In genomic region chr6:41922154-41922553, GRCh38 we compare ENCODE assay signal across 8 cellular contexts. TPM values are rescaled to one million over a fixed set of nuclear protein-coding genes. Genes with fewer than 3 reads are reported as not detected.
DNase-seq lines count a peak whose midpoint lies in the region; ATAC-seq, FAIRE-seq and TF ChIP-seq lines count a peak whose summit lies in the region.

No MANE protein-coding gene starts in this region.

- 2% methylated on average over 7 of the region's 7 CpGs for WGBS in A549 (ENCODE audit: missing lambda C conversion rate)

- peak overlapping the region; percentile 100 for H3K27ac Mint-ChIP-seq in MCF 10A (ENCODE audit: low read depth, unreplicated experiment)

- H3K9me3 ChIP-seq in A549 = no peaks in the 10 kb centered on the region
- H3K9me3 ChIP-seq in HUES48 (ENCODE audit: control insufficient read depth, insufficient read depth, low read length) = no peaks in the 10 kb centered on the region
- H3K9me3 ChIP-seq in mononuclear cell (ENCODE audit: low read depth, low read length) = no peaks in the 10 kb centered on the region

- CTCF ChIA-PET in A549 (lab: Yijun Ruan, JAX) = interaction anchor here (0.6 to 12.6 kb wide), 8 partner anchors 10 to 135 kb away, joined by 3 to 189 read pairs (median 7); partner anchors contain the start of genes CCND3 and TOMM6
- CTCF ChIA-PET in MCF 10A (lab: Yijun Ruan, JAX) = interaction anchor here (0.6 to 5.2 kb wide), 15 partner anchors 8 to 577 kb away, joined by 3 to 74 read pairs (median 5); partner anchors contain the start of genes CCND3 and TOMM6

- H3K27me3 Mint-ChIP-seq in MCF 10A (ENCODE audit: insufficient read depth, unreplicated experiment) = no peaks in the 10 kb centered on the region

- H3K4me1 ChIP-seq in A549 (peaks cover 41% of the 10 kb centered on the region), HUES48 (ENCODE audit: control insufficient read depth, insufficient read depth, low read length) (peaks cover 8% of the 10 kb centered on the region), mononuclear cell (ENCODE audit: insufficient read depth, low read length) (peaks cover 38% of the 10 kb centered on the region)

- no TSS peak for BruUV-seq in MCF 10A (replicated peaks; lab: Mats Ljungman, UMichigan)

- ATAC-seq in A549 = no peak

- H3K4me2 ChIP-seq in A549 = peak overlapping the region; percentile 79

- H3K9me3 Mint-ChIP-seq in MCF 10A (ENCODE audit: unreplicated experiment) = no peaks in the 10 kb centered on the region

- H3K27ac ChIP-seq in A549 (peak overlapping the region; percentile 99), HUES48 (ENCODE audit: low read depth, low read length) (peak overlapping the region; percentile 100)

- POLR2A ChIA-PET in A549 (lab: Yijun Ruan, JAX) (no interaction called here), MCF 10A (lab: Yijun Ruan, JAX) (interaction anchor here (0.8 to 5.4 kb wide), 10 partner anchors 8 to 189 kb away, joined by 3 to 157 read pairs (median 21); partner anchors contain the start of genes CCND3, TAF8, TOMM6 and USP49)

- no peak for TF ChIP-seq EP300 in A549 (IDR thresholded peaks at IDR 0.05)

- peak overlapping the region; percentile 98 for H3K9ac ChIP-seq in HUES48 (ENCODE audit: low read depth, low read length)

- peak overlapping the region; percentile 80 for H3K4me3 ChIP-seq in A549
- H3K4me3 ChIP-seq in HUES48 (ENCODE audit: low read depth, low read length) = peak overlapping the region; percentile 98
- peak overlapping the region; percentile 84 for H3K4me3 ChIP-seq in mononuclear cell (ENCODE audit: low read length)

- H3K27me3 ChIP-seq in HUES48 (ENCODE audit: control insufficient read depth, insufficient read depth, low read length) (no peaks in the 10 kb centered on the region), mononuclear cell (ENCODE audit: insufficient read depth, low read length) (no peaks in the 10 kb centered on the region)

- intact Hi-C loops in MCF 10A (cut with micrococcal nuclease) = loop anchor here (5.0 kb wide), 1 partner anchor 120 kb away; no protein-coding TSS in a partner anchor

- peaks cover 36% of the 10 kb centered on the region for H3K36me3 ChIP-seq in HUES48 (ENCODE audit: control insufficient read depth, insufficient read depth, low read length)

- no peak for TF ChIP-seq RAD21 in A549 (conservative IDR thresholded peaks at IDR 0.05 in 1 of 2, IDR thresholded peaks at IDR 0.05 in 1 of 2)

- no peak for TF ChIP-seq POLR2A in A549 (IDR thresholded peaks at IDR 0.05; ENCODE audit: low read length)

- TF ChIP-seq CTCF in A549 (IDR thresholded peaks at IDR 0.05) (no peak), MCF 10A (IDR thresholded peaks at IDR 0.05; ENCODE audit: unreplicated experiment) (no peak)

- H3K36me3 Mint-ChIP-seq in MCF 10A (ENCODE audit: insufficient read depth, unreplicated experiment) = peaks cover 53% of the 10 kb centered on the region

- no peak for FAIRE-seq in A549 (lab: Jason Lieb, UNC)

- peaks cover 41% of the 10 kb centered on the region for H3K4me1 Mint-ChIP-seq in MCF 10A (ENCODE audit: insufficient read depth, unreplicated experiment)

- DNase-seq in A549 (ENCODE audit: low read depth in 1 of 2, low spot score in 1 of 2) = no peak
- no peak for DNase-seq in MCF 10A (ENCODE audit: unreplicated experiment)
- no peak for DNase-seq in NCI-H1417 (lab: John Stamatoyannopoulos, UW)
- DNase-seq in GF-D8 (lab: John Stamatoyannopoulos, UW) = no peak
- DNase-seq in germinal center (ENCODE audit: low spot score) = no peak
- DNase-seq in NCI-H1105 (lab: John Stamatoyannopoulos, UW) = no peak

- peak overlapping the region; percentile 99 for H3K4me3 Mint-ChIP-seq in MCF 10A (ENCODE audit: unreplicated experiment)

TF ChIP-seq in A549, 52 proteins besides CTCF, POLR2A, EP300 and RAD21:
- no peak for TF ChIP-seq SREBF2 (IDR thresholded peaks at IDR 0.05)
- TF ChIP-seq TFCP2L1 (CRISPR knock-in tag; IDR thresholded peaks at IDR 0.05) = no peak
- TF ChIP-seq RNF2 (IDR thresholded peaks at IDR 0.05; ENCODE audit: borderline replicate concordance, low read depth) = no peak
- no peak for TF ChIP-seq HDAC2 (IDR thresholded peaks at IDR 0.05)
- no peak for TF ChIP-seq POLR2AphosphoS2 (conservative IDR thresholded peaks at IDR 0.05; ENCODE audit: low read length)
- no peak for TF ChIP-seq TP53 (CRISPR knock-in tag; IDR thresholded peaks at IDR 0.05)
- no peak for TF ChIP-seq RFX5 (IDR thresholded peaks at IDR 0.05)
- no peak for TF ChIP-seq CHD4 (IDR thresholded peaks at IDR 0.05; ENCODE audit: borderline replicate concordance)
- no peak for TF ChIP-seq CBX2 (IDR thresholded peaks at IDR 0.05; ENCODE audit: borderline replicate concordance, low read depth)
- TF ChIP-seq MAFK (IDR thresholded peaks at IDR 0.05; ENCODE audit: partially characterized antibody) = no peak
- TF ChIP-seq RARB (CRISPR knock-in tag; IDR thresholded peaks at IDR 0.05) = no peak
- TF ChIP-seq, protein P1, sequence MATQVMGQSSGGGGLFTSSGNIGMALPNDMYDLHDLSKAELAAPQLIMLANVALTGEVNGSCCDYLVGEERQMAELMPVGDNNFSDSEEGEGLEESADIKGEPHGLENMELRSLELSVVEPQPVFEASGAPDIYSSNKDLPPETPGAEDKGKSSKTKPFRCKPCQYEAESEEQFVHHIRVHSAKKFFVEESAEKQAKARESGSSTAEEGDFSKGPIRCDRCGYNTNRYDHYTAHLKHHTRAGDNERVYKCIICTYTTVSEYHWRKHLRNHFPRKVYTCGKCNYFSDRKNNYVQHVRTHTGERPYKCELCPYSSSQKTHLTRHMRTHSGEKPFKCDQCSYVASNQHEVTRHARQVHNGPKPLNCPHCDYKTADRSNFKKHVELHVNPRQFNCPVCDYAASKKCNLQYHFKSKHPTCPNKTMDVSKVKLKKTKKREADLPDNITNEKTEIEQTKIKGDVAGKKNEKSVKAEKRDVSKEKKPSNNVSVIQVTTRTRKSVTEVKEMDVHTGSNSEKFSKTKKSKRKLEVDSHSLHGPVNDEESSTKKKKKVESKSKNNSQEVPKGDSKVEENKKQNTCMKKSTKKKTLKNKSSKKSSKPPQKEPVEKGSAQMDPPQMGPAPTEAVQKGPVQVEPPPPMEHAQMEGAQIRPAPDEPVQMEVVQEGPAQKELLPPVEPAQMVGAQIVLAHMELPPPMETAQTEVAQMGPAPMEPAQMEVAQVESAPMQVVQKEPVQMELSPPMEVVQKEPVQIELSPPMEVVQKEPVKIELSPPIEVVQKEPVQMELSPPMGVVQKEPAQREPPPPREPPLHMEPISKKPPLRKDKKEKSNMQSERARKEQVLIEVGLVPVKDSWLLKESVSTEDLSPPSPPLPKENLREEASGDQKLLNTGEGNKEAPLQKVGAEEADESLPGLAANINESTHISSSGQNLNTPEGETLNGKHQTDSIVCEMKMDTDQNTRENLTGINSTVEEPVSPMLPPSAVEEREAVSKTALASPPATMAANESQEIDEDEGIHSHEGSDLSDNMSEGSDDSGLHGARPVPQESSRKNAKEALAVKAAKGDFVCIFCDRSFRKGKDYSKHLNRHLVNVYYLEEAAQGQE (IDR thresholded peaks at IDR 0.05) = no peak
- TF ChIP-seq NR3C1 (IDR thresholded peaks at IDR 0.05) = no peak
- TF ChIP-seq RCOR1 (IDR thresholded peaks at IDR 0.05; ENCODE audit: low read depth, low read length) = no peak

RNA-seq across cellular contexts. Expression of gene BYSL, which starts 0.9 kb away (rescaled TPM):
- polyA plus RNA-seq in A549 (2011; rRNA removed) (28.8 and 38.7 TPM in 2 replicates), A549 (2017; fragmentation: RNase III; extraction: RNeasy Plus Mini Kit Qiagen cat#74134 plus additional on column Dnase treatment) (60.9 to 66.9 TPM (median 61.8 TPM) in 3 replicates)
- 51.6 and 57.2 TPM in 2 replicates for polyA plus RNA-seq in A549 (2012; cell fraction: cytosol; rRNA removed)
- 60.1 and 67.8 TPM in 2 replicates for polyA plus RNA-seq in A549 (2012; cell fraction: nucleus; rRNA removed)
- 40.0 and 41.5 TPM in 2 replicates for polyA minus RNA-seq in A549 (2011; rRNA and poly(A)+ RNA removed)
- total RNA-seq in MCF 10A (2022) (45.0 and 58.0 TPM in 2 replicates), mononuclear cell (3.8 TPM)

RNA-seq across cellular contexts. Expression of gene MED20, which starts 1.2 kb away (rescaled TPM):
- polyA plus RNA-seq in A549 (2011; rRNA removed) (29.3 and 32.9 TPM in 2 replicates), A549 (2017; fragmentation: RNase III; extraction: RNeasy Plus Mini Kit Qiagen cat#74134 plus additional on column Dnase treatment) (18.4 to 21.0 TPM (median 19.0 TPM) in 3 replicates)
- polyA plus RNA-seq in A549 (2012; cell fraction: cytosol; rRNA removed) = 17.7 and 19.1 TPM in 2 replicates
- 15.8 and 17.8 TPM in 2 replicates for polyA plus RNA-seq in A549 (2012; cell fraction: nucleus; rRNA removed)
- 34.0 and 36.5 TPM in 2 replicates for polyA minus RNA-seq in A549 (2011; rRNA and poly(A)+ RNA removed)
- total RNA-seq in MCF 10A (2022) (27.6 and 29.2 TPM in 2 replicates), mononuclear cell (2.5 TPM)

RNA-seq across cellular contexts. Expression of gene CCND3, which starts 19.5 kb away (rescaled TPM):
- polyA plus RNA-seq in A549 (2011; rRNA removed) = 112 TPM in 2 replicates
- 233 and 294 TPM in 2 replicates for polyA plus RNA-seq in A549 (2012; cell fraction: cytosol; rRNA removed)
- polyA plus RNA-seq in A549 (2012; cell fraction: nucleus; rRNA removed) = 237 and 312 TPM in 2 replicates
- 213 to 228 TPM (median 215 TPM) in 3 replicates for polyA plus RNA-seq in A549 (2017; fragmentation: RNase III; extraction: RNeasy Plus Mini Kit Qiagen cat#74134 plus additional on column Dnase treatment)
- 107 and 161 TPM in 2 replicates for polyA minus RNA-seq in A549 (2011; rRNA and poly(A)+ RNA removed)
- total RNA-seq in MCF 10A (2022) = 52.5 and 75.8 TPM in 2 replicates
- total RNA-seq in mononuclear cell = 219 TPM

RNA-seq across cellular contexts. Expression of gene USP49, which starts 27.0 kb away (rescaled TPM):
- polyA plus RNA-seq in A549 (2011; rRNA removed) (2.9 TPM in 2 replicates), A549 (2017; fragmentation: RNase III; extraction: RNeasy Plus Mini Kit Qiagen cat#74134 plus additional on column Dnase treatment) (3.6 to 4.3 TPM (median 4.1 TPM) in 3 replicates)
- 1.0 and 1.7 TPM in 2 replicates for polyA plus RNA-seq in A549 (2012; cell fraction: cytosol; rRNA removed)
- 5.2 and 6.1 TPM in 2 replicates for polyA plus RNA-seq in A549 (2012; cell fraction: nucleus; rRNA removed)
- polyA minus RNA-seq in A549 (2011; rRNA and poly(A)+ RNA removed) = 2.1 and 2.6 TPM in 2 replicates
- total RNA-seq in MCF 10A (2022) (4.1 and 4.3 TPM in 2 replicates), mononuclear cell (3.5 TPM)
